In genomic region chr15:80984856-80985255, GRCh38 we compare ENCODE assay signal across 11 cellular contexts. TPM values are rescaled to one million over a fixed set of nuclear protein-coding genes. Genes with fewer than 3 reads are reported as not detected.
DNase-seq lines count a peak whose midpoint lies in the region; ATAC-seq and TF ChIP-seq lines count a peak whose summit lies in the region.
"Had no signal": no experiment of that assay in that cellular context is flagged by ENCODE, and none has a peak within 500 bp of the region (broad histone marks: within the 10 kb centered on the region; RNA-seq: fewer than 3 reads in every experiment).

No MANE protein-coding gene starts in this region.

- H3K36me3 ChIP-seq in sigmoid colon: peaks cover 0 to 22% (median 2%) of the 10 kb centered on the region in 4 donors

- peaks cover 0 to 32% (median 25%) of the 10 kb centered on the region in 4 donors for H3K4me1 ChIP-seq in sigmoid colon

- DNase-seq in activated CD4-positive, alpha-beta T cell treated with anti-CD3 and anti-CD28 coated beads for 36 hours: no peak
- DNase-seq in activated CD4-positive, alpha-beta T cell treated with anti-CD3 and anti-CD28 coated beads, Interleukin-2, amount 50 U/mL, for 48 hours: no peak
- DNase-seq in NOMO-1 treated with DMSO at 0.1 percent for 48 hours (lab: John Stamatoyannopoulos, UW; ENCODE audit: unreplicated experiment) (peak; percentile 96), choroid plexus epithelial cell (ENCODE audit: low read depth) (peak; percentile 56), sigmoid colon (no peak), NCI-H2081 (lab: John Stamatoyannopoulos, UW) (no peak)
- DNase-seq: kidney; stimulated activated naive CD4-positive, alpha-beta T cell had no signal

- H3K9me3 ChIP-seq in sigmoid colon: no peaks in the 10 kb centered on the region
- H3K9me3 ChIP-seq: A549 had no signal

- H3K4me1 Mint-ChIP-seq in activated CD4-positive, alpha-beta T cell treated with anti-CD3 and anti-CD28 coated beads for 36 hours: peaks cover 55% of the 10 kb centered on the region

- no peak for TF ChIP-seq CTCF in choroid plexus epithelial cell (conservative IDR thresholded peaks at IDR 0.05; ENCODE audit: low read depth, low read length)
- no peak for TF ChIP-seq CTCF in sigmoid colon (IDR thresholded peaks at IDR 0.05)

- H3K36me3 Mint-ChIP-seq in activated CD4-positive, alpha-beta T cell treated with anti-CD3 and anti-CD28 coated beads for 36 hours (ENCODE audit: low read depth): peaks cover 36% of the 10 kb centered on the region

- WGBS in sigmoid colon, 2 donors: 52 to 84% methylated on average over 9 of the region's 9 CpGs

- intact Hi-C loops in activated CD4-positive, alpha-beta T cell treated with anti-CD3 and anti-CD28 coated beads for 36 hours (cut with DNase I, micrococcal nuclease): no loop called here
- intact Hi-C loops in sigmoid colon (cut with DNase I): no loop called here

- CTCF ChIA-PET in activated CD4-positive, alpha-beta T cell treated with anti-CD3 and anti-CD28 coated beads for 36 hours (lab: Charles Lee): interaction anchor here (0.6 to 1.3 kb wide), 2 partner anchors 281 to 1115 kb away, joined by 3 to 4 read pairs; no protein-coding TSS in a partner anchor

- H3K27ac ChIP-seq in sigmoid colon: peak overlapping the region in 3 of 4 donors; percentile 7 to 38 (median 24)
- H3K27ac ChIP-seq: A549 had no signal

- no peak overlapping the region for H3K4me3 ChIP-seq in choroid plexus epithelial cell (ENCODE audit: low read depth, low read length)
- no peak overlapping the region for H3K4me3 ChIP-seq in sigmoid colon
- H3K4me3 ChIP-seq: A549 had no signal

- H3K27ac Mint-ChIP-seq in activated CD4-positive, alpha-beta T cell treated with anti-CD3 and anti-CD28 coated beads for 36 hours: peak overlapping the region; percentile 26

- no peaks in the 10 kb centered on the region for H3K27me3 ChIP-seq in sigmoid colon

- H3K9me3 Mint-ChIP-seq in activated CD4-positive, alpha-beta T cell treated with anti-CD3 and anti-CD28 coated beads for 36 hours (ENCODE audit: low read depth): no peaks in the 10 kb centered on the region

- no peak for TF ChIP-seq EP300 in sigmoid colon (IDR thresholded peaks at IDR 0.05)

- ATAC-seq in activated CD4-positive, alpha-beta T cell treated with anti-CD3 and anti-CD28 coated beads for 36 hours: no peak
- ATAC-seq in GM19328 (IDR thresholded peaks at IDR 0.05; ENCODE audit: unreplicated experiment) (no peak), HG02884 (IDR thresholded peaks at IDR 0.05; ENCODE audit: unreplicated experiment) (no peak)
- ATAC-seq: A549 had no signal

- no peak for TF ChIP-seq POLR2A in sigmoid colon (IDR thresholded peaks at IDR 0.05)

- H3K4me3 Mint-ChIP-seq in activated CD4-positive, alpha-beta T cell treated with anti-CD3 and anti-CD28 coated beads for 36 hours: no peak overlapping the region

- POLR2A ChIA-PET in activated CD4-positive, alpha-beta T cell treated with anti-CD3 and anti-CD28 coated beads for 36 hours (lab: Charles Lee): no interaction called here

- no peaks in the 10 kb centered on the region for H3K27me3 Mint-ChIP-seq in activated CD4-positive, alpha-beta T cell treated with anti-CD3 and anti-CD28 coated beads for 36 hours

RNA-seq across cellular contexts. Expression of gene MESD, which starts 4.8 kb away (rescaled TPM):
- 10 to 100 TPM; 18.6 to 21.7 TPM for total RNA-seq in activated CD4-positive, alpha-beta T cell treated with anti-CD3 and anti-CD28 coated beads for 36 hours
- 10 to 100 TPM; 11.7 to 20.8 (median 15.7) TPM for total RNA-seq in sigmoid colon
- 10 to 100 TPM in 1 of 3 donors, 1 to 10 TPM in 2; 5.4 to 20.1 (median 6.9) TPM for polyA plus RNA-seq in sigmoid colon

RNA-seq across cellular contexts. Expression of gene TLNRD1, which starts 15.9 kb away (rescaled TPM):
- 10 to 100 TPM; 11.2 to 16.9 TPM for total RNA-seq in activated CD4-positive, alpha-beta T cell treated with anti-CD3 and anti-CD28 coated beads for 36 hours
- 10 to 100 TPM; 12.5 to 18.3 (median 12.8) TPM for total RNA-seq in sigmoid colon
- polyA plus RNA-seq in sigmoid colon: 10 to 100 TPM in 1 of 3 donors, 1 to 10 TPM in 2; 6.6 to 10.6 (median 6.9) TPM

Comparison
In these comparisons a context has a peak if more than half of its experiments do, and no peak if none do; other contexts are left out.
1. DNase-seq: peak in NOMO-1 treated with DMSO at 0.1 percent for 48 hours (single experiment) and choroid plexus epithelial cell (single experiment); none in activated CD4-positive, alpha-beta T cell treated with anti-CD3 and anti-CD28 coated beads for 36 hours (single experiment), activated CD4-positive, alpha-beta T cell treated with anti-CD3 and anti-CD28 coated beads, Interleukin-2, amount 50 U/mL, for 48 hours (0 of 2), sigmoid colon (single experiment) and NCI-H2081 (0 of 2).